Comparison of ENCODE assay signal across 16 cellular contexts in the genomic region with DNA sequence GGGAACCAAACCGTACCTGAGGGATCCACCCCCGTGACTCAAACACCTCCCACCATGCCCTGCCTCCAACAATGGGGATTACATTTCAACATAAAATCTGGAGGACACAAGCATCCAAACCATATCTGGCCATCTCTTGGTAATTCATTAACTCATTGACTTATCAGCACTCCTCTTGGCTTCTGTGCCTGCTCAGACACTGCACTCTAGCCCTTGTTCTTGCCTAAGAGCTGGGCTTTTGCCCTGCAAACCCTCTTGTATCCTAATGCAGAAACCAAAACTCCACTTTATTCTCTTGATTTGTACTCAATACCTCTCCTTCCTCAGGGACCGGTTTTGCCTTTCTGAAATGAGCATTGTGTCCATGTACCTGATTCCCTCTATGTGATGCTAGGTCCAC.
DNase-seq lines count a peak whose midpoint lies in the region; FAIRE-seq and TF ChIP-seq lines count a peak whose summit lies in the region.
"Had no signal": no experiment of that assay in that cellular context is flagged by ENCODE, and none has a peak within 500 bp of the region (broad histone marks: within the 10 kb centered on the region; RNA-seq: fewer than 3 reads in every experiment).

No MANE protein-coding gene starts in this region.

- no peak overlapping the region for H3K9ac ChIP-seq in liver (ENCODE audit: low read depth in 1 of 2, low read length in 2 of 2)

- H3K27ac ChIP-seq in liver (ENCODE audit: low read depth in 1 of 2, low read length in 2 of 2): no peak overlapping the region

- TF ChIP-seq CTCF in liver (IDR thresholded peaks at IDR 0.05; ENCODE audit: low read depth, low read length, missing input control): no peak

- TF ChIP-seq RAD21 in liver (IDR thresholded peaks at IDR 0.05): peak in 1 of 2 donors; percentile 25

- DNase-seq in HuH-7 (ENCODE audit: low spot score) (peak; percentile 4), kidney tubule cell (ENCODE audit: low spot score) (peak; percentile 8), NCI-H1092 treated with DMSO at 0.1 percent for 48 hours (lab: John Stamatoyannopoulos, UW) (no peak), foreskin melanocyte (no peak), GM12891 (ENCODE audit: insufficient read length, low spot score) (no peak)
- DNase-seq: C1 segment of cervical spinal cord; Caco-2; CD4-positive, alpha-beta memory T cell; DMS153; DND-41; GDM1; H9 had no signal

- H3K4me1 ChIP-seq in liver (ENCODE audit: control insufficient read depth in 4 of 4, insufficient read depth in 4 of 4, low read length in 3 of 4): peaks cover 0 to 10% (median 2%) of the 10 kb centered on the region in 4 donors
- H3K4me1 ChIP-seq: Caco-2 had no signal

- H3K36me3 ChIP-seq in liver (ENCODE audit: control insufficient read depth in 4 of 4, insufficient read depth in 3 of 4, low read depth in 1 of 4, low read length in 3 of 4): no peaks in the 10 kb centered on the region

- no peaks in the 10 kb centered on the region for H3K9me3 ChIP-seq in liver (ENCODE audit: control insufficient read depth in 4 of 4, low read length in 3 of 4)
- H3K9me3 ChIP-seq: Caco-2 had no signal

- WGBS in liver: 49% methylated on average over 3 of the region's 3 CpGs

- FAIRE-seq in GM12891 (lab: Jason Lieb, UNC): no peak
- FAIRE-seq: GM12878, GM18507 had no signal

- TF ChIP-seq POLR2A in GM12891 (IDR thresholded peaks at IDR 0.05; ENCODE audit: low read depth, low read length): no peak

- H3K4me3 ChIP-seq in liver (ENCODE audit: low read depth in 1 of 3, low read length in 3 of 3): no peak overlapping the region
- H3K4me3 ChIP-seq: GM12878, GM23338 had no signal

- H3K27me3 ChIP-seq in liver (ENCODE audit: control insufficient read depth in 4 of 4, insufficient read depth in 4 of 4, low read length in 3 of 4): no peaks in the 10 kb centered on the region

TF ChIP-seq in liver, 16 proteins besides CTCF, POLR2A, EP300 and RAD21:
- TF ChIP-seq HNF4A (conservative IDR thresholded peaks at IDR 0.05) (peak; percentile 82 to 84), SP1 (IDR thresholded peaks at IDR 0.05) (peak; percentile 57), RXRA (IDR thresholded peaks at IDR 0.05) (peak in 1 of 2 donors; percentile 63), JUND (IDR thresholded peaks at IDR 0.05) (peak in 1 of 2 donors; percentile 52), HNF4G (IDR thresholded peaks at IDR 0.05) (peak; percentile 59), YY1 (IDR thresholded peaks at IDR 0.05) (no peak)
- TF ChIP-seq, protein P1, sequence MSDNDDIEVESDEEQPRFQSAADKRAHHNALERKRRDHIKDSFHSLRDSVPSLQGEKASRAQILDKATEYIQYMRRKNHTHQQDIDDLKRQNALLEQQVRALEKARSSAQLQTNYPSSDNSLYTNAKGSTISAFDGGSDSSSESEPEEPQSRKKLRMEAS (IDR thresholded peaks at IDR 0.05): no peak
- TF ChIP-seq, protein P2, sequence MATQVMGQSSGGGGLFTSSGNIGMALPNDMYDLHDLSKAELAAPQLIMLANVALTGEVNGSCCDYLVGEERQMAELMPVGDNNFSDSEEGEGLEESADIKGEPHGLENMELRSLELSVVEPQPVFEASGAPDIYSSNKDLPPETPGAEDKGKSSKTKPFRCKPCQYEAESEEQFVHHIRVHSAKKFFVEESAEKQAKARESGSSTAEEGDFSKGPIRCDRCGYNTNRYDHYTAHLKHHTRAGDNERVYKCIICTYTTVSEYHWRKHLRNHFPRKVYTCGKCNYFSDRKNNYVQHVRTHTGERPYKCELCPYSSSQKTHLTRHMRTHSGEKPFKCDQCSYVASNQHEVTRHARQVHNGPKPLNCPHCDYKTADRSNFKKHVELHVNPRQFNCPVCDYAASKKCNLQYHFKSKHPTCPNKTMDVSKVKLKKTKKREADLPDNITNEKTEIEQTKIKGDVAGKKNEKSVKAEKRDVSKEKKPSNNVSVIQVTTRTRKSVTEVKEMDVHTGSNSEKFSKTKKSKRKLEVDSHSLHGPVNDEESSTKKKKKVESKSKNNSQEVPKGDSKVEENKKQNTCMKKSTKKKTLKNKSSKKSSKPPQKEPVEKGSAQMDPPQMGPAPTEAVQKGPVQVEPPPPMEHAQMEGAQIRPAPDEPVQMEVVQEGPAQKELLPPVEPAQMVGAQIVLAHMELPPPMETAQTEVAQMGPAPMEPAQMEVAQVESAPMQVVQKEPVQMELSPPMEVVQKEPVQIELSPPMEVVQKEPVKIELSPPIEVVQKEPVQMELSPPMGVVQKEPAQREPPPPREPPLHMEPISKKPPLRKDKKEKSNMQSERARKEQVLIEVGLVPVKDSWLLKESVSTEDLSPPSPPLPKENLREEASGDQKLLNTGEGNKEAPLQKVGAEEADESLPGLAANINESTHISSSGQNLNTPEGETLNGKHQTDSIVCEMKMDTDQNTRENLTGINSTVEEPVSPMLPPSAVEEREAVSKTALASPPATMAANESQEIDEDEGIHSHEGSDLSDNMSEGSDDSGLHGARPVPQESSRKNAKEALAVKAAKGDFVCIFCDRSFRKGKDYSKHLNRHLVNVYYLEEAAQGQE (IDR thresholded peaks at IDR 0.05): no peak

TF ChIP-seq in GM12891, 5 proteins besides CTCF, POLR2A, EP300 and RAD21:
- TF ChIP-seq PAX5 (IDR thresholded peaks at IDR 0.05; ENCODE audit: insufficient read depth, low read length, severe bottlenecking): no peak
- TF ChIP-seq POU2F2 (IDR thresholded peaks at IDR 0.05; ENCODE audit: low read depth, low read length): no peak
- TF ChIP-seq POLR2AphosphoS5 (IDR thresholded peaks at IDR 0.05; ENCODE audit: low read depth, low read length): no peak
- no peak for TF ChIP-seq TAF1 (IDR thresholded peaks at IDR 0.05; ENCODE audit: low read depth, low read length)
- no peak for TF ChIP-seq SPI1 (IDR thresholded peaks at IDR 0.05; ENCODE audit: low read depth, low read length)

Comparison
In these comparisons a context has a peak if more than half of its experiments do, and no peak if none do; other contexts are left out.
1. DNase-seq: peak in HuH-7 (single experiment) and kidney tubule cell (single experiment); none in NCI-H1092 treated with DMSO at 0.1 percent for 48 hours (single experiment), foreskin melanocyte (single experiment) and GM12891 (single experiment).